ENCODE assay signal across 18 cellular contexts in the genomic region with DNA sequence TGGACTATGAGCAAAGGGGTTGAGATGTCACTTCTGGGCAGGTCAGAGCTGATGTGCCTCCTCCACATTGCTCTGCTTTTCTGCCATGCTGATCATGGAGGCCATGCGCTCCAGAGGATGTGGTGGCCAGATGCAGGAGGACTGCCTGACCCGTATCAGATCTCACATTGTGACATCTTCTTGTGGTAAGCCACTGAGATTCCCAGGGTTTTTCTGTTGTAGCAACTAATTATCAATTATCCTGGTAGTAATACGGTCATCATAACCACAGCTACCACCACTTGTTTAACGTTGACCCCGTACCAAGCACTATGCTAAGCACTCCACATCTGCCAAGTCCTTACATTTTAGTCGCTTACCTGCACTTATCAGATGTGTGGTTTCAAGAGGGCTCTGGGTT.
"Had no signal": no experiment of that assay in that cellular context is flagged by ENCODE, and none has a peak within 500 bp of the region (broad histone marks: within the 10 kb centered on the region; RNA-seq: fewer than 3 reads in every experiment).

No MANE protein-coding gene starts in this region.

- H3K4me3 Mint-ChIP-seq: activated CD4-positive, alpha-beta memory T cell treated with anti-CD3 and anti-CD28 coated beads for 36 hours; activated CD4-positive, alpha-beta T cell treated with anti-CD3 and anti-CD28 coated beads for 36 hours; activated CD8-positive, alpha-beta memory T cell treated with anti-CD3 and anti-CD28 coated beads, Interleukin-2, amount 10 ng/mL, durations not matched to agents 7 days and 5 days; activated naive CD8-positive, alpha-beta T cell; central memory CD8-positive, alpha-beta T cell; natural killer cell; stimulated activated memory B cell treated with anti-CD40 and anti-IgM and Interleukin-4, amounts not matched to agents 10 μg/mL and 1 μg/mL and 100 μg/mL, for 72 hours had no signal

- H3K27ac Mint-ChIP-seq: activated CD4-positive, alpha-beta memory T cell treated with anti-CD3 and anti-CD28 coated beads for 36 hours; activated CD4-positive, alpha-beta T cell treated with anti-CD3 and anti-CD28 coated beads for 36 hours; activated CD8-positive, alpha-beta memory T cell treated with anti-CD3 and anti-CD28 coated beads, Interleukin-2, amount 10 ng/mL, durations not matched to agents 7 days and 5 days; activated naive CD8-positive, alpha-beta T cell; natural killer cell; stimulated activated memory B cell treated with anti-CD40 and anti-IgM and Interleukin-4, amounts not matched to agents 10 μg/mL and 1 μg/mL and 100 μg/mL, for 72 hours had no signal

- H3K4me3 ChIP-seq: gastroesophageal sphincter, mucosa of descending colon, tibial artery, vagina had no signal

- H3K4me1 Mint-ChIP-seq: activated CD4-positive, alpha-beta T cell treated with anti-CD3 and anti-CD28 coated beads for 36 hours; activated CD8-positive, alpha-beta memory T cell treated with anti-CD3 and anti-CD28 coated beads, Interleukin-2, amount 10 ng/mL, durations not matched to agents 7 days and 5 days; central memory CD8-positive, alpha-beta T cell; stimulated activated memory B cell treated with anti-CD40 and anti-IgM and Interleukin-4, amounts not matched to agents 10 μg/mL and 1 μg/mL and 100 μg/mL, for 72 hours had no signal

- DNase-seq: activated CD4-positive, alpha-beta memory T cell treated with anti-CD3 and anti-CD28 coated beads for 36 hours; activated CD4-positive, alpha-beta T cell treated with anti-CD3 and anti-CD28 coated beads for 36 hours; activated CD8-positive, alpha-beta memory T cell treated with anti-CD3 and anti-CD28 coated beads, Interleukin-2, amount 10 ng/mL, durations not matched to agents 7 days and 5 days; activated effector memory CD4-positive, alpha-beta T cell treated with Interleukin-2 at 50 U/mL for 16 hours; activated T-cell treated with anti-CD3 and anti-CD28 coated beads, Interleukin-2, amount 50 U/mL, for 1 hour; brain microvascular endothelial cell; effector CD8-positive, alpha-beta T cell; mammary epithelial cell; mucosa of descending colon; natural killer cell; retina; stimulated activated CD4-positive, alpha-beta T cell treated with anti-CD3 and anti-CD28 coated beads, Interleukin-2, amount 100 ng/mL, for 48 hours; tibial artery had no signal

- H3K9me3 Mint-ChIP-seq: activated CD4-positive, alpha-beta memory T cell treated with anti-CD3 and anti-CD28 coated beads for 36 hours; central memory CD8-positive, alpha-beta T cell; natural killer cell; stimulated activated memory B cell treated with anti-CD40 and anti-IgM and Interleukin-4, amounts not matched to agents 10 μg/mL and 1 μg/mL and 100 μg/mL, for 72 hours had no signal

- H3K36me3 Mint-ChIP-seq: activated CD4-positive, alpha-beta memory T cell treated with anti-CD3 and anti-CD28 coated beads for 36 hours; activated CD8-positive, alpha-beta memory T cell treated with anti-CD3 and anti-CD28 coated beads, Interleukin-2, amount 10 ng/mL, durations not matched to agents 7 days and 5 days; activated naive CD8-positive, alpha-beta T cell; natural killer cell; stimulated activated memory B cell treated with anti-CD40 and anti-IgM and Interleukin-4, amounts not matched to agents 10 μg/mL and 1 μg/mL and 100 μg/mL, for 72 hours had no signal
